ENCODE assay signal across 22 cellular contexts in genomic region chr19:30393046-30393445, GRCh38. TPM values are rescaled to one million over a fixed set of nuclear protein-coding genes. Genes with fewer than 3 reads are reported as not detected.
DNase-seq lines count a peak whose midpoint lies in the region; ATAC-seq and TF ChIP-seq lines count a peak whose summit lies in the region.
"Had no signal": no experiment of that assay in that cellular context is flagged by ENCODE, and none has a peak within 500 bp of the region (broad histone marks: within the 10 kb centered on the region; RNA-seq: fewer than 3 reads in every experiment).

No MANE protein-coding gene starts in this region.

- no peaks in the 10 kb centered on the region for H3K9me2 ChIP-seq in Loucy (replicated peaks; ENCODE audit: low read depth, low read length)

- CTCF ChIA-PET in activated CD4-positive, alpha-beta T cell treated with anti-CD3 and anti-CD28 coated beads for 36 hours (lab: Charles Lee), result no interaction called here

- peaks cover 9% of the 10 kb centered on the region for H3K27me3 Mint-ChIP-seq in activated CD4-positive, alpha-beta T cell treated with anti-CD3 and anti-CD28 coated beads for 36 hours
- peaks cover 8% of the 10 kb centered on the region for H3K27me3 Mint-ChIP-seq in T-helper 2 cell treated with Interferon-gamma antibody and Interleukin-4, amounts not matched to agents 5 μg/mL and 100 μg/mL, for 36 hours (ENCODE audit: low read depth)
- peaks cover 3 to 42% (median 17%) of the 10 kb centered on the region in 5 donors for H3K27me3 Mint-ChIP-seq in naive thymus-derived CD8-positive, alpha-beta T cell

- no peaks in the 10 kb centered on the region for H3K9me3 ChIP-seq in Loucy (ENCODE audit: insufficient read depth, low read depth, low read length)
- H3K9me3 ChIP-seq: thoracic aorta had no signal

- no peaks in the 10 kb centered on the region for H3K9me3 Mint-ChIP-seq in activated CD4-positive, alpha-beta T cell treated with anti-CD3 and anti-CD28 coated beads for 36 hours (ENCODE audit: low read depth)
- no peaks in the 10 kb centered on the region for H3K9me3 Mint-ChIP-seq in T-helper 2 cell treated with Interferon-gamma antibody and Interleukin-4, amounts not matched to agents 5 μg/mL and 100 μg/mL, for 36 hours
- H3K9me3 Mint-ChIP-seq in naive thymus-derived CD8-positive, alpha-beta T cell, result peaks cover 0 to 5% (median 0%) of the 10 kb centered on the region in 9 donors
- H3K9me3 Mint-ChIP-seq: activated CD4-positive, alpha-beta T cell treated with anti-CD3 and anti-CD28 coated beads, Interleukin-2, amount 10 ng/mL, durations not matched to agents 24 days and 14 days; activated naive CD8-positive, alpha-beta T cell treated with anti-CD3 and anti-CD28 coated beads for 36 hours; CD4-positive, alpha-beta T cell; neural crest cell had no signal

- H3K4me3 ChIP-seq in Loucy (ENCODE audit: low read length, poor library complexity, severe bottlenecking), result peak overlapping the region; percentile 8
- H3K4me3 ChIP-seq: thoracic aorta had no signal

- no peaks in the 10 kb centered on the region for H3K36me3 ChIP-seq in Loucy (ENCODE audit: insufficient read depth, low read length)
- H3K36me3 ChIP-seq: brain microvascular endothelial cell, thoracic aorta had no signal

- in situ Hi-C loops in SK-MEL-5 (cut with HindIII; ENCODE audit: low pct_unique_long_range_greater_than_20kb, low sequenced_read_pairs), result no loop called here

- peak; percentile 29 for DNase-seq in activated CD4-positive, alpha-beta T cell treated with anti-CD3 and anti-CD28 coated beads for 36 hours
- DNase-seq in activated CD4-positive, alpha-beta T cell treated with anti-CD3 and anti-CD28 coated beads for 4 hours, result no peak
- DNase-seq in SK-MEL-5 (ENCODE audit: low read depth, low spot score) (peak; percentile 13), kidney tubule cell (ENCODE audit: low spot score) (peak; percentile 7), NCI-H345 treated with DMSO at 0.1 percent for 48 hours (lab: John Stamatoyannopoulos, UW; ENCODE audit: unreplicated experiment) (no peak)
- no peak for DNase-seq in T-helper 2 cell treated with Interferon-gamma antibody and Interleukin-4, amounts not matched to agents 5 μg/mL and 100 μg/mL, for 36 hours (ENCODE audit: low spot score)
- no peak for DNase-seq in naive thymus-derived CD8-positive, alpha-beta T cell
- DNase-seq: activated CD4-positive, alpha-beta T cell treated with anti-CD3 and anti-CD28 coated beads, Interleukin-2, amount 10 ng/mL, durations not matched to agents 24 days and 14 days; activated naive CD8-positive, alpha-beta T cell treated with anti-CD3 and anti-CD28 coated beads for 36 hours; brain microvascular endothelial cell; CD4-positive, alpha-beta T cell; cortex of kidney; foreskin keratinocyte; left colon; NCI-H2081; NCI-H510A; PC-3 had no signal

- peak overlapping the region; percentile 5 for H3K9ac ChIP-seq in Loucy (ENCODE audit: low read depth, low read length, poor library complexity, severe bottlenecking)

- intact Hi-C loops in activated CD4-positive, alpha-beta T cell treated with anti-CD3 and anti-CD28 coated beads for 36 hours (cut with DNase I, micrococcal nuclease), result loop anchor here in 1 of 2 experiments (10.0 kb wide), 1 partner anchor 1028 kb away; no protein-coding TSS in a partner anchor

- TF ChIP-seq CTCF in Loucy (conservative IDR thresholded peaks at IDR 0.05; ENCODE audit: low read length), result no peak

- no peaks in the 10 kb centered on the region for H3K36me3 Mint-ChIP-seq in activated CD4-positive, alpha-beta T cell treated with anti-CD3 and anti-CD28 coated beads for 36 hours (ENCODE audit: low read depth)
- H3K36me3 Mint-ChIP-seq in T-helper 2 cell treated with Interferon-gamma antibody and Interleukin-4, amounts not matched to agents 5 μg/mL and 100 μg/mL, for 36 hours (ENCODE audit: low read depth), result no peaks in the 10 kb centered on the region
- H3K36me3 Mint-ChIP-seq in naive thymus-derived CD8-positive, alpha-beta T cell, result no peaks in the 10 kb centered on the region
- H3K36me3 Mint-ChIP-seq: activated naive CD8-positive, alpha-beta T cell treated with anti-CD3 and anti-CD28 coated beads for 36 hours had no signal

- H3K27ac Mint-ChIP-seq in activated CD4-positive, alpha-beta T cell treated with anti-CD3 and anti-CD28 coated beads for 36 hours, result no peak overlapping the region
- H3K27ac Mint-ChIP-seq in T-helper 2 cell treated with Interferon-gamma antibody and Interleukin-4, amounts not matched to agents 5 μg/mL and 100 μg/mL, for 36 hours, result no peak overlapping the region
- H3K27ac Mint-ChIP-seq in naive thymus-derived CD8-positive, alpha-beta T cell, result no peak overlapping the region
- H3K27ac Mint-ChIP-seq: activated CD4-positive, alpha-beta T cell treated with anti-CD3 and anti-CD28 coated beads, Interleukin-2, amount 10 ng/mL, durations not matched to agents 24 days and 14 days; activated naive CD8-positive, alpha-beta T cell treated with anti-CD3 and anti-CD28 coated beads for 36 hours; CD4-positive, alpha-beta T cell had no signal

- H3K4me1 Mint-ChIP-seq in activated CD4-positive, alpha-beta T cell treated with anti-CD3 and anti-CD28 coated beads for 36 hours, result no peaks in the 10 kb centered on the region
- H3K4me1 Mint-ChIP-seq in T-helper 2 cell treated with Interferon-gamma antibody and Interleukin-4, amounts not matched to agents 5 μg/mL and 100 μg/mL, for 36 hours (ENCODE audit: low read depth), result peaks cover 7% of the 10 kb centered on the region
- H3K4me1 Mint-ChIP-seq in naive thymus-derived CD8-positive, alpha-beta T cell, result no peaks in the 10 kb centered on the region
- H3K4me1 Mint-ChIP-seq: activated CD4-positive, alpha-beta T cell treated with anti-CD3 and anti-CD28 coated beads, Interleukin-2, amount 10 ng/mL, durations not matched to agents 24 days and 14 days; activated naive CD8-positive, alpha-beta T cell treated with anti-CD3 and anti-CD28 coated beads for 36 hours had no signal

- no peaks in the 10 kb centered on the region for H3K79me2 ChIP-seq in Loucy (ENCODE audit: insufficient read depth, low read length)

- H3F3A ChIP-seq in Loucy (ENCODE audit: low read depth), result no peaks in the 10 kb centered on the region

- peak overlapping the region; percentile 35 for H3K4me2 ChIP-seq in Loucy (ENCODE audit: low read depth, low read length, poor library complexity, severe bottlenecking)

- POLR2A ChIA-PET in activated CD4-positive, alpha-beta T cell treated with anti-CD3 and anti-CD28 coated beads for 36 hours (lab: Charles Lee), result no interaction called here
- POLR2A ChIA-PET in naive thymus-derived CD8-positive, alpha-beta T cell (lab: Charles Lee), result no interaction called here

- H3K4me1 ChIP-seq in Loucy (ENCODE audit: insufficient read depth, low read length, poor library complexity, severe bottlenecking), result peaks cover 34% of the 10 kb centered on the region
- H3K4me1 ChIP-seq: foreskin keratinocyte had no signal

- H4K20me1 ChIP-seq in Loucy (ENCODE audit: insufficient read depth, low read length, poor library complexity, severe bottlenecking), result no peaks in the 10 kb centered on the region

- H2AFZ ChIP-seq in Loucy (ENCODE audit: low read length), result peak overlapping the region; percentile 10

- no peak overlapping the region for H3K4me3 Mint-ChIP-seq in activated CD4-positive, alpha-beta T cell treated with anti-CD3 and anti-CD28 coated beads for 36 hours
- no peak overlapping the region for H3K4me3 Mint-ChIP-seq in T-helper 2 cell treated with Interferon-gamma antibody and Interleukin-4, amounts not matched to agents 5 μg/mL and 100 μg/mL, for 36 hours
- no peak overlapping the region for H3K4me3 Mint-ChIP-seq in naive thymus-derived CD8-positive, alpha-beta T cell
- H3K4me3 Mint-ChIP-seq: activated CD4-positive, alpha-beta T cell treated with anti-CD3 and anti-CD28 coated beads, Interleukin-2, amount 10 ng/mL, durations not matched to agents 24 days and 14 days; activated naive CD8-positive, alpha-beta T cell treated with anti-CD3 and anti-CD28 coated beads for 36 hours; CD4-positive, alpha-beta T cell; neural crest cell had no signal

- peak; percentile 49 for ATAC-seq in activated CD4-positive, alpha-beta T cell treated with anti-CD3 and anti-CD28 coated beads for 36 hours
- ATAC-seq in naive thymus-derived CD8-positive, alpha-beta T cell, result no peak
- ATAC-seq: foreskin keratinocyte, left colon, PC-3 had no signal

- no peaks in the 10 kb centered on the region for H3K27me3 ChIP-seq in Loucy (ENCODE audit: insufficient read depth, low read length, poor library complexity, severe bottlenecking)
- H3K27me3 ChIP-seq: brain microvascular endothelial cell, foreskin keratinocyte had no signal

RNA-seq across cellular contexts. Expression of gene ZNF536, which starts 20.9 kb away (rescaled TPM):
- not detected for total RNA-seq in activated CD4-positive, alpha-beta T cell treated with anti-CD3 and anti-CD28 coated beads for 36 hours
- 2.7 and 3.1 TPM in 2 replicates for total RNA-seq in SK-MEL-5 (2014; rRNA removed; shearing (Covaris generic))
- polyA plus RNA-seq in SK-MEL-5 (2015; cell fraction: cytosol; rRNA removed), result 3.6 and 5.6 TPM in 2 replicates
- 7.9 and 9.2 TPM in 2 replicates for polyA plus RNA-seq in SK-MEL-5 (2015; cell fraction: nucleus; rRNA removed)
- total RNA-seq in naive thymus-derived CD8-positive, alpha-beta T cell, result not detected
- not detected for polyA plus RNA-seq in naive thymus-derived CD8-positive, alpha-beta T cell
- total RNA-seq: activated CD4-positive, alpha-beta T cell treated with anti-CD3 and anti-CD28 coated beads, Interleukin-2, amount 10 ng/mL, durations not matched to agents 24 days and 14 days; activated naive CD8-positive, alpha-beta T cell treated with anti-CD3 and anti-CD28 coated beads for 36 hours; CD4-positive, alpha-beta T cell; endothelial cell of umbilical vein; foreskin keratinocyte; PC-3; pulmonary artery endothelial cell had no signal
- polyA plus RNA-seq: endothelial cell of umbilical vein, foreskin keratinocyte had no signal

Comparison
In these comparisons a context has a peak if more than half of its experiments do, and no peak if none do; other contexts are left out.
1. DNase-seq: peak in activated CD4-positive, alpha-beta T cell treated with anti-CD3 and anti-CD28 coated beads for 36 hours (single experiment), SK-MEL-5 (single experiment) and kidney tubule cell (single experiment); none in activated CD4-positive, alpha-beta T cell treated with anti-CD3 and anti-CD28 coated beads for 4 hours (0 of 2), NCI-H345 treated with DMSO at 0.1 percent for 48 hours (single experiment), T-helper 2 cell treated with Interferon-gamma antibody and Interleukin-4, amounts not matched to agents 5 μg/mL and 100 μg/mL, for 36 hours (single experiment) and naive thymus-derived CD8-positive, alpha-beta T cell (0 of 10).